In genomic region chr3:72086051-72086711, GRCh38 we compare ENCODE assay signal across 15 cellular contexts.
DNase-seq lines count a peak whose midpoint lies in the region; ATAC-seq and TF ChIP-seq lines count a peak whose summit lies in the region.
"Had no signal": no experiment of that assay in that cellular context is flagged by ENCODE, and none has a peak within 500 bp of the region (broad histone marks: within the 10 kb centered on the region; RNA-seq: fewer than 3 reads in every experiment).

No MANE protein-coding gene starts in this region.

- no peak overlapping the region for H2AFZ ChIP-seq in GM23248

- H3K9ac ChIP-seq in GM23248: no peak overlapping the region
- H3K9ac ChIP-seq: SK-N-SH had no signal

- intact Hi-C loops in left colon (cut with DNase I, micrococcal nuclease): no loop called here

- no peaks in the 10 kb centered on the region for H4K20me1 ChIP-seq in GM23248 (ENCODE audit: insufficient read depth)

- H3K79me2 ChIP-seq in GM23248 (ENCODE audit: insufficient read depth): no peaks in the 10 kb centered on the region

- H3K4me3 ChIP-seq in GM23248: no peak overlapping the region
- no peak overlapping the region for H3K4me3 ChIP-seq in epithelial cell of esophagus (ENCODE audit: low read length)
- peak overlapping the region in 1 of 2 experiments; percentile 16 for H3K4me3 ChIP-seq in neutrophil (ENCODE audit: low read depth in 1 of 2, low read length in 1 of 2)
- H3K4me3 ChIP-seq: prostate gland had no signal

- H3K27me3 ChIP-seq in GM23248 (replicated peaks; ENCODE audit: insufficient read depth) (no peaks in the 10 kb centered on the region), neutrophil (no peaks in the 10 kb centered on the region)

- no peaks in the 10 kb centered on the region for H3K9me2 ChIP-seq in GM23248 (ENCODE audit: insufficient read depth)
- H3K9me2 ChIP-seq: SK-N-SH had no signal

- ATAC-seq in left colon: no peak
- ATAC-seq in HG03460 (IDR thresholded peaks at IDR 0.05; ENCODE audit: unreplicated experiment): no peak
- ATAC-seq: stimulated activated naive CD8-positive, alpha-beta T cell treated with anti-CD3 and anti-CD28 coated beads, Interleukin-15, Interleukin-2, amounts not matched to agents 100 U/mL and 50 U/mL, for 24 hours had no signal

- H3K9me3 ChIP-seq in GM23248 (ENCODE audit: low read depth) (no peaks in the 10 kb centered on the region), neutrophil (no peaks in the 10 kb centered on the region)
- H3K9me3 ChIP-seq: prostate gland, SK-N-SH had no signal

- peaks cover 9% of the 10 kb centered on the region for H3F3A ChIP-seq in GM23248 (ENCODE audit: insufficient read depth)

- DNase-seq in GM23248 (peak; percentile 58), NOMO-1 treated with DMSO at 0.1 percent for 48 hours (lab: John Stamatoyannopoulos, UW; ENCODE audit: unreplicated experiment) (peak; percentile 59), epithelial cell of esophagus (ENCODE audit: low read depth) (peak; percentile 10), EL (no peak), left colon (no peak)
- DNase-seq: activated CD4-positive, alpha-beta T cell treated with anti-CD3 and anti-CD28 coated beads, Interleukin-2, amount 50 U/mL, for 4 hours; activated effector memory CD4-positive, alpha-beta T cell treated with anti-CD3 and anti-CD28 coated beads, Interleukin-2, amount 50 U/mL, for 16 hours; caudate nucleus; NCI-H1092 treated with DMSO at 0.1 percent for 48 hours; SK-N-SH; stimulated activated CD4-positive, alpha-beta T cell treated with anti-CD3 and anti-CD28 coated beads, Interleukin-4, amount 100 ng/mL, for 24 hours; stimulated activated naive CD8-positive, alpha-beta T cell treated with anti-CD3 and anti-CD28 coated beads, Interleukin-15, Interleukin-2, amounts not matched to agents 100 U/mL and 50 U/mL, for 24 hours had no signal

- in situ Hi-C loops in GM23248 (cut with MboI): no loop called here

- H3K4me1 ChIP-seq in GM23248 (ENCODE audit: insufficient read depth): peaks cover 10% of the 10 kb centered on the region
- peaks cover 46 to 47% of the 10 kb centered on the region in 2 experiments for H3K4me1 ChIP-seq in neutrophil (ENCODE audit: control insufficient read depth in 1 of 2, insufficient read depth in 1 of 2, low read depth in 1 of 2, low read length in 1 of 2)
- H3K4me1 ChIP-seq: prostate gland had no signal

- no peak for TF ChIP-seq CTCF in epithelial cell of esophagus (IDR thresholded peaks at IDR 0.05; ENCODE audit: insufficient read depth, low read depth, low read length, missing control alignments)
- no peak for TF ChIP-seq CTCF in neutrophil (IDR thresholded peaks at IDR 0.05)

- no peak overlapping the region for H3K27ac ChIP-seq in GM23248
- H3K27ac ChIP-seq in neutrophil: peak overlapping the region; percentile 83
- H3K27ac ChIP-seq: prostate gland had no signal

- no peak overlapping the region for H3K4me2 ChIP-seq in GM23248 (ENCODE audit: unreplicated experiment)
- H3K4me2 ChIP-seq: SK-N-SH had no signal

- WGBS in GM23248 (ENCODE audit: low coverage in 1 of 2, low lambda C conversion rate in 2 of 2, missing lambda C conversion rate in 2 of 2), 2 experiments: 65 to 66% methylated on average over 5 of the region's 5 CpGs

- H3K36me3 ChIP-seq in GM23248 (ENCODE audit: low read depth) (no peaks in the 10 kb centered on the region), neutrophil (no peaks in the 10 kb centered on the region)
- H3K36me3 ChIP-seq: prostate gland had no signal

Comparison
In these comparisons a context has a peak if more than half of its experiments do, and no peak if none do; other contexts are left out.
1. DNase-seq: peak in GM23248 (single experiment), NOMO-1 treated with DMSO at 0.1 percent for 48 hours (single experiment) and epithelial cell of esophagus (single experiment); none in EL (single experiment) and left colon (0 of 2).